In the genomic region with DNA sequence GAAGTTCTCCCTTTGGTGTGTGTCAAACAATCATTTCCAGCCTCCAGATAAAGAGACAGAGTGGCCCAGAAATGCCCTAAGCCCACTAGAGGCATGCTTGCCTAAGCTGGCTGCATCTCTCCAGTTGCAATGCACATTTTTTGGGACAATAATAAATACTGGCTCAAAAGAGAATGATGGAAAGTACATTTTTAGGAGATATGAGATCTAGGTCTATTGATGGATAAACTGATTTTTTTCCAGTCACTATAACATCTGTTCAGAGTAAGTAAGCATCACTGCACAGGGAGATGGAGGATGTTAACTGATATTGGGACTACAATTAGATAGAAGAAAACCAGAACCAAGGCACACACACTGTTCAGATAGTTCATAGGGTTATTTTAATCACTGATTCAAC, we compare ENCODE assay signal across 16 cellular contexts.
DNase-seq lines count a peak whose midpoint lies in the region; ATAC-seq, FAIRE-seq and TF ChIP-seq lines count a peak whose summit lies in the region.
"Had no signal": no experiment of that assay in that cellular context is flagged by ENCODE, and none has a peak within 500 bp of the region (broad histone marks: within the 10 kb centered on the region; RNA-seq: fewer than 3 reads in every experiment).

No MANE protein-coding gene starts in this region.

- no peaks in the 10 kb centered on the region for H4K20me1 ChIP-seq in OCI-LY3 (ENCODE audit: insufficient read depth, low read length)
- H4K20me1 ChIP-seq: BLaER1 had no signal

- H3K9me3 Mint-ChIP-seq in CD4-positive, alpha-beta T cell, result no peaks in the 10 kb centered on the region
- H3K9me3 Mint-ChIP-seq: activated naive CD8-positive, alpha-beta T cell treated with anti-CD3 and anti-CD28 coated beads, Interleukin-2, amount 10 ng/mL, durations not matched to agents 7 days and 5 days had no signal

- H3K27ac ChIP-seq in OCI-LY3 (ENCODE audit: low read length) (peak overlapping the region; percentile 80), epithelial cell of prostate (peak overlapping the region; percentile 84), small intestine (ENCODE audit: low read depth in 1 of 2, low read length in 1 of 2) (no peak overlapping the region)
- no peak overlapping the region for H3K27ac ChIP-seq in CD4-positive, alpha-beta T cell (ENCODE audit: low read depth, low read length)
- H3K27ac ChIP-seq: BLaER1 had no signal

- H3K79me2 ChIP-seq in OCI-LY3 (ENCODE audit: low read length), result no peaks in the 10 kb centered on the region

- intact Hi-C loops in CD4-positive, alpha-beta T cell (cut with DNase I, micrococcal nuclease), result no loop called here

- DNase-seq in GM19239 (ENCODE audit: insufficient read length, low spot score), result no peak
- no peak for DNase-seq in epithelial cell of prostate (ENCODE audit: low read depth, low spot score)
- no peak for DNase-seq in NCI-H446 treated with DMSO at 0.1 percent for 48 hours (lab: John Stamatoyannopoulos, UW)
- no peak for DNase-seq in CD4-positive, alpha-beta T cell
- DNase-seq in small intestine, result no peak
- DNase-seq: activated CD4-positive, alpha-beta T cell treated with anti-CD3 and anti-CD28 coated beads, Interleukin-2, amount 50 U/mL, for 1 hour; activated naive CD8-positive, alpha-beta T cell treated with anti-CD3 and anti-CD28 coated beads, Interleukin-2, amount 10 ng/mL, durations not matched to agents 7 days and 5 days; effector memory CD8-positive, alpha-beta T cell; hypothalamus; left cardiac atrium; SIG-M5; stimulated activated CD4-positive, alpha-beta T cell treated with anti-CD3 and anti-CD28 coated beads, Interleukin-4, amount 100 ng/mL, for 24 hours had no signal

- H3K9ac ChIP-seq in OCI-LY3 (ENCODE audit: low read length), result peak overlapping the region; percentile 63; the same call in 1 of the 2 replicates
- H3K9ac ChIP-seq: BLaER1 had no signal

- FAIRE-seq in GM19239 (lab: Jason Lieb, UNC) (peak; percentile 86), small intestine (lab: Jason Lieb, UNC) (no peak)

- no peak for ATAC-seq in CD4-positive, alpha-beta T cell (ENCODE audit: poor library complexity)
- ATAC-seq in HG02970 (IDR thresholded peaks at IDR 0.05; ENCODE audit: low FRiP score, unreplicated experiment), result no peak
- ATAC-seq: effector memory CD8-positive, alpha-beta T cell; left cardiac atrium had no signal

- H3K4me1 Mint-ChIP-seq in CD4-positive, alpha-beta T cell (ENCODE audit: low read depth), result no peaks in the 10 kb centered on the region
- H3K4me1 Mint-ChIP-seq: activated naive CD8-positive, alpha-beta T cell treated with anti-CD3 and anti-CD28 coated beads, Interleukin-2, amount 10 ng/mL, durations not matched to agents 7 days and 5 days had no signal

- H3K27me3 Mint-ChIP-seq in CD4-positive, alpha-beta T cell, result no peaks in the 10 kb centered on the region
- H3K27me3 Mint-ChIP-seq: effector memory CD8-positive, alpha-beta T cell had no signal

- TF ChIP-seq CTCF in GM12872 (IDR thresholded peaks at IDR 0.05; ENCODE audit: insufficient read depth, low read depth, low read length) (peak; percentile 44; the same call in 2 of the 3 replicates), OCI-LY3 (IDR thresholded peaks at IDR 0.05; ENCODE audit: low read depth, low read length) (peak; percentile 21; the same call in 1 of the 2 replicates)
- no peak for TF ChIP-seq CTCF in CD4-positive, alpha-beta T cell (IDR thresholded peaks at IDR 0.05)

- peak overlapping the region; percentile 75 for H3K4me2 ChIP-seq in OCI-LY3 (ENCODE audit: low read length)
- H3K4me2 ChIP-seq: BLaER1 had no signal

- H3K27me3 ChIP-seq in OCI-LY3 (ENCODE audit: low read depth, low read length) (no peaks in the 10 kb centered on the region), small intestine (ENCODE audit: control insufficient read depth in 2 of 2, insufficient read depth in 2 of 2, low read length in 2 of 2) (no peaks in the 10 kb centered on the region)
- H3K27me3 ChIP-seq in CD4-positive, alpha-beta T cell (ENCODE audit: control insufficient read depth, insufficient read depth, low read length), result no peaks in the 10 kb centered on the region
- H3K27me3 ChIP-seq: BLaER1 had no signal

- H3K4me3 ChIP-seq in OCI-LY3 (ENCODE audit: low read length) (no peak overlapping the region), small intestine (ENCODE audit: low read depth in 1 of 2, low read length in 2 of 2) (no peak overlapping the region)
- H3K4me3 ChIP-seq: BLaER1 had no signal

- CTCF ChIA-PET in CD4-positive, alpha-beta T cell (lab: Charles Lee), result interaction anchor here (0.5 kb wide), 1 partner anchor 20 kb away, joined by 3 read pairs; no protein-coding TSS in a partner anchor

- H3K4me1 ChIP-seq in OCI-LY3 (ENCODE audit: low read length) (peaks cover 74% of the 10 kb centered on the region), small intestine (ENCODE audit: control insufficient read depth in 2 of 2, insufficient read depth in 1 of 2, low read depth in 1 of 2, low read length in 1 of 2) (no peaks in the 10 kb centered on the region)

- no peak overlapping the region for H3K4me3 Mint-ChIP-seq in CD4-positive, alpha-beta T cell
- H3K4me3 Mint-ChIP-seq: activated naive CD8-positive, alpha-beta T cell treated with anti-CD3 and anti-CD28 coated beads, Interleukin-2, amount 10 ng/mL, durations not matched to agents 7 days and 5 days; effector memory CD8-positive, alpha-beta T cell had no signal

- H3K27ac Mint-ChIP-seq in CD4-positive, alpha-beta T cell, result no peak overlapping the region
- H3K27ac Mint-ChIP-seq: activated naive CD8-positive, alpha-beta T cell treated with anti-CD3 and anti-CD28 coated beads, Interleukin-2, amount 10 ng/mL, durations not matched to agents 7 days and 5 days; effector memory CD8-positive, alpha-beta T cell had no signal

- POLR2A ChIA-PET in CD4-positive, alpha-beta T cell (lab: Charles Lee), result no interaction called here

- no peaks in the 10 kb centered on the region for H3K36me3 Mint-ChIP-seq in CD4-positive, alpha-beta T cell (ENCODE audit: low read depth)
- H3K36me3 Mint-ChIP-seq: activated naive CD8-positive, alpha-beta T cell treated with anti-CD3 and anti-CD28 coated beads, Interleukin-2, amount 10 ng/mL, durations not matched to agents 7 days and 5 days had no signal

- H3K9me3 ChIP-seq in OCI-LY3 (ENCODE audit: insufficient read depth, low read length), result no peaks in the 10 kb centered on the region
- H3K9me3 ChIP-seq in CD4-positive, alpha-beta T cell (ENCODE audit: control insufficient read depth, low read length), result no peaks in the 10 kb centered on the region
- H3K9me3 ChIP-seq in small intestine (ENCODE audit: control insufficient read depth, low read depth), result no peaks in the 10 kb centered on the region

- no peak overlapping the region; the same call in 1 of the 2 replicates for H2AFZ ChIP-seq in OCI-LY3 (ENCODE audit: low read depth, low read length)

- no peaks in the 10 kb centered on the region for H3K36me3 ChIP-seq in OCI-LY3 (replicated peaks; ENCODE audit: low read depth, low read length)
- no peaks in the 10 kb centered on the region for H3K36me3 ChIP-seq in small intestine (ENCODE audit: control insufficient read depth in 2 of 2, insufficient read depth in 2 of 2, low read length in 2 of 2)
- H3K36me3 ChIP-seq: BLaER1 had no signal

Comparison
In these comparisons a context has a peak if more than half of its experiments do, and no peak if none do; other contexts are left out.
1. H3K27ac ChIP-seq: peak in OCI-LY3 (single experiment) and epithelial cell of prostate (single experiment); none in CD4-positive, alpha-beta T cell (single experiment) and small intestine (0 of 2).